24 cellular contexts compared by ENCODE assay signal in genomic region chr9:114500583-114501292, GRCh38. TPM values are rescaled to one million over a fixed set of nuclear protein-coding genes. Genes with fewer than 3 reads are reported as not detected.
DNase-seq lines count a peak whose midpoint lies in the region; ATAC-seq and TF ChIP-seq lines count a peak whose summit lies in the region.
"Had no signal": no experiment of that assay in that cellular context is flagged by ENCODE, and none has a peak within 500 bp of the region (broad histone marks: within the 10 kb centered on the region; RNA-seq: fewer than 3 reads in every experiment).

No MANE protein-coding gene starts in this region.

- H3K9ac ChIP-seq in trophoblast cell (ENCODE audit: low read length), result no peak overlapping the region

- H2AFZ ChIP-seq in trophoblast cell (ENCODE audit: insufficient read depth, low read length, poor library complexity), result no peak overlapping the region

- H3K36me3 ChIP-seq in HEK293 (ENCODE audit: control insufficient read depth in 2 of 2, insufficient read depth in 1 of 2, low read length in 2 of 2), result no peaks in the 10 kb centered on the region
- H3K36me3 ChIP-seq in WERI-Rb-1, result no peaks in the 10 kb centered on the region
- H3K36me3 ChIP-seq in trophoblast cell (ENCODE audit: control insufficient read depth in 1 of 2, insufficient read depth in 2 of 2, low read length in 2 of 2), result no peaks in the 10 kb centered on the region
- H3K36me3 ChIP-seq: pancreas, vagina had no signal

- no peak overlapping the region for H3K4ac ChIP-seq in trophoblast cell (ENCODE audit: low read depth, low read length)

- POLR2A ChIA-PET in HEK293 (lab: Yijun Ruan, JAX), result interaction anchor here (1.0 to 5.5 kb wide), 2 partner anchors 39 to 87 kb away, joined by 3 to 31 read pairs; partner anchors contain the start of gene ATP6V1G1
- POLR2A ChIA-PET in activated CD8-positive, alpha-beta T cell treated with anti-CD3 and anti-CD28 coated beads, Interleukin-2, amount 10 ng/mL, durations not matched to agents 7 days and 5 days (lab: Charles Lee), result interaction anchor here (0.5 to 1.2 kb wide), 2 partner anchors 87 to 102 kb away, joined by 3 to 4 read pairs; partner anchors contain the start of gene ATP6V1G1

- H3K36me3 Mint-ChIP-seq in activated CD8-positive, alpha-beta T cell treated with anti-CD3 and anti-CD28 coated beads, Interleukin-2, amount 10 ng/mL, durations not matched to agents 7 days and 5 days (ENCODE audit: low read depth), result no peaks in the 10 kb centered on the region

- peaks cover 27% of the 10 kb centered on the region for H3K27me3 Mint-ChIP-seq in activated CD8-positive, alpha-beta T cell treated with anti-CD3 and anti-CD28 coated beads, Interleukin-2, amount 10 ng/mL, durations not matched to agents 7 days and 5 days (ENCODE audit: low read depth)
- H3K27me3 Mint-ChIP-seq: activated B cell treated with CpG ODN at 0.5 μM for 24 hours; activated CD8-positive, alpha-beta T cell treated with anti-CD3 and anti-CD28 coated beads for 36 hours; activated T-cell treated with anti-CD3 and anti-CD28 coated beads, Interleukin-2, amount 50 U/mL, for 24 hours had no signal

- CTCF ChIA-PET in HEK293 (lab: Yijun Ruan, JAX), result interaction anchor here (0.7 to 4.8 kb wide), 10 partner anchors 9 to 161 kb away, joined by 3 to 25 read pairs (median 4); no protein-coding TSS in a partner anchor
- CTCF ChIA-PET in activated CD8-positive, alpha-beta T cell treated with anti-CD3 and anti-CD28 coated beads, Interleukin-2, amount 10 ng/mL, durations not matched to agents 7 days and 5 days (lab: Charles Lee), result interaction anchor here (1.0 to 2.3 kb wide), 5 partner anchors 7 to 153 kb away, joined by 3 to 15 read pairs (median 7); no protein-coding TSS in a partner anchor

- no peak for TF ChIP-seq CTCF in HEK293 (tag by site-specific recombination; IDR thresholded peaks at IDR 0.05)
- no peak for TF ChIP-seq CTCF in WERI-Rb-1 (IDR thresholded peaks at IDR 0.05; ENCODE audit: low read depth, low read length)

- H3K14ac ChIP-seq in trophoblast cell (ENCODE audit: low read length), result no peak overlapping the region

- H3K27ac Mint-ChIP-seq in activated CD8-positive, alpha-beta T cell treated with anti-CD3 and anti-CD28 coated beads, Interleukin-2, amount 10 ng/mL, durations not matched to agents 7 days and 5 days, result no peak overlapping the region
- H3K27ac Mint-ChIP-seq: activated B cell treated with CpG ODN at 0.5 μM for 24 hours; activated CD8-positive, alpha-beta T cell treated with anti-CD3 and anti-CD28 coated beads for 36 hours; activated naive CD4-positive, alpha-beta T cell treated with anti-CD3 and anti-CD28 coated beads for 36 hours; CD14-positive monocyte had no signal

- no peak overlapping the region for H2BK120ac ChIP-seq in trophoblast cell (ENCODE audit: insufficient read depth, low read length, poor library complexity)

- H3K27me3 ChIP-seq in WERI-Rb-1 (ENCODE audit: insufficient read depth, low read depth, severe bottlenecking) (no peaks in the 10 kb centered on the region), trophoblast cell (ENCODE audit: insufficient read depth, low read length) (no peaks in the 10 kb centered on the region)
- H3K27me3 ChIP-seq: pancreas, vagina had no signal

- H3K27ac ChIP-seq in HEK293 (ENCODE audit: extremely low read depth, low read depth, low read length) (no peak overlapping the region), WERI-Rb-1 (peak overlapping the region; percentile 72), trophoblast cell (ENCODE audit: low read depth, low read length) (no peak overlapping the region)
- H3K27ac ChIP-seq: pancreas had no signal

- H4K12ac ChIP-seq in trophoblast cell (ENCODE audit: low read depth, low read length), result no peak overlapping the region

- no peak overlapping the region for H4K8ac ChIP-seq in trophoblast cell (ENCODE audit: low read depth, low read length)

- H3K4me3 ChIP-seq in HEK293 (ENCODE audit: low read depth, low read length) (no peak overlapping the region), WERI-Rb-1 (ENCODE audit: low read depth, low read length) (no peak overlapping the region), trophoblast cell (ENCODE audit: low read depth, low read length) (no peak overlapping the region)
- H3K4me3 ChIP-seq: pancreas had no signal

- no peak overlapping the region for H2BK12ac ChIP-seq in trophoblast cell (ENCODE audit: low read length)

- peaks cover 10% of the 10 kb centered on the region for H3K4me1 ChIP-seq in HEK293 (ENCODE audit: control insufficient read depth, insufficient read depth, low read length)
- H3K4me1 ChIP-seq in trophoblast cell (ENCODE audit: control insufficient read depth in 1 of 2, insufficient read depth in 2 of 2, low read length in 2 of 2), result peaks cover 8 to 18% of the 10 kb centered on the region in 2 experiments

- H3K4me3 Mint-ChIP-seq in activated CD8-positive, alpha-beta T cell treated with anti-CD3 and anti-CD28 coated beads, Interleukin-2, amount 10 ng/mL, durations not matched to agents 7 days and 5 days, result no peak overlapping the region
- H3K4me3 Mint-ChIP-seq: activated B cell treated with CpG ODN at 0.5 μM for 24 hours; activated CD8-positive, alpha-beta T cell treated with anti-CD3 and anti-CD28 coated beads for 36 hours; activated naive CD4-positive, alpha-beta T cell treated with anti-CD3 and anti-CD28 coated beads for 36 hours; activated T-cell treated with anti-CD3 and anti-CD28 coated beads, Interleukin-2, amount 50 U/mL, for 24 hours; CD14-positive monocyte had no signal

- WGBS in trophoblast cell (ENCODE audit: extremely low coverage, insufficient coverage, insufficient read length), result no CpG with 5 or more reads among the region's 6 CpGs

- H4K91ac ChIP-seq in trophoblast cell (ENCODE audit: low read depth, low read length), result no peak overlapping the region

- no peak overlapping the region for H2BK5ac ChIP-seq in trophoblast cell (ENCODE audit: low read depth, low read length, poor library complexity)

- H3K4me2 ChIP-seq in trophoblast cell (ENCODE audit: low read length), result no peak overlapping the region

- H3K4me1 Mint-ChIP-seq in activated CD8-positive, alpha-beta T cell treated with anti-CD3 and anti-CD28 coated beads, Interleukin-2, amount 10 ng/mL, durations not matched to agents 7 days and 5 days (ENCODE audit: low read depth), result peaks cover 29% of the 10 kb centered on the region

- peaks cover 12% of the 10 kb centered on the region for H3K79me1 ChIP-seq in trophoblast cell (ENCODE audit: low read length)

- no peaks in the 10 kb centered on the region for H3K9me3 Mint-ChIP-seq in activated CD8-positive, alpha-beta T cell treated with anti-CD3 and anti-CD28 coated beads, Interleukin-2, amount 10 ng/mL, durations not matched to agents 7 days and 5 days (ENCODE audit: insufficient read depth)
- H3K9me3 Mint-ChIP-seq: activated B cell treated with CpG ODN at 0.5 μM for 24 hours; activated CD8-positive, alpha-beta T cell treated with anti-CD3 and anti-CD28 coated beads for 36 hours; activated naive CD4-positive, alpha-beta T cell treated with anti-CD3 and anti-CD28 coated beads for 36 hours; activated T-cell treated with anti-CD3 and anti-CD28 coated beads, Interleukin-2, amount 50 U/mL, for 24 hours; endodermal cell had no signal

- H3K9me3 ChIP-seq in HEK293 (ENCODE audit: control insufficient read depth, insufficient read depth, low read depth, low read length), result no peaks in the 10 kb centered on the region
- H3K9me3 ChIP-seq in WERI-Rb-1 (ENCODE audit: severe bottlenecking), result no peaks in the 10 kb centered on the region
- H3K9me3 ChIP-seq in trophoblast cell (ENCODE audit: insufficient read depth, low read depth, low read length), result peaks cover under 1% of the 10 kb centered on the region
- H3K9me3 ChIP-seq: pancreas, vagina had no signal

- ATAC-seq in activated CD8-positive, alpha-beta T cell treated with anti-CD3 and anti-CD28 coated beads, Interleukin-2, amount 10 ng/mL, durations not matched to agents 7 days and 5 days, result no peak
- ATAC-seq: activated CD8-positive, alpha-beta T cell treated with anti-CD3 and anti-CD28 coated beads for 36 hours; left ventricle myocardium superior; pancreas had no signal

- H3K79me2 ChIP-seq in trophoblast cell (ENCODE audit: control insufficient read depth, insufficient read depth, low read length, poor library complexity), result peaks cover 4% of the 10 kb centered on the region

- DNase-seq in WERI-Rb-1, result no peak
- peak; percentile 8 to 44 for DNase-seq in hippocampal formation (lab: John Stamatoyannopoulos, UW)
- peak; percentile 34 for DNase-seq in putamen (ENCODE audit: low spot score)
- DNase-seq in trophoblast cell, result no peak
- no peak for DNase-seq in NCI-H2029 treated with DMSO at 0.1 percent for 48 hours (lab: John Stamatoyannopoulos, UW)
- no peak for DNase-seq in D341Med (ENCODE audit: low spot score)
- DNase-seq in activated CD8-positive, alpha-beta T cell treated with anti-CD3 and anti-CD28 coated beads, Interleukin-2, amount 10 ng/mL, durations not matched to agents 7 days and 5 days, result no peak
- DNase-seq: activated B cell treated with CpG ODN at 0.5 μM for 24 hours; activated CD8-positive, alpha-beta T cell treated with anti-CD3 and anti-CD28 coated beads for 36 hours; activated naive CD4-positive, alpha-beta T cell treated with anti-CD3 and anti-CD28 coated beads for 36 hours; activated T-cell treated with anti-CD3 and anti-CD28 coated beads, Interleukin-2, amount 50 U/mL, for 24 hours; aorta; DMS 273 treated with DMSO at 0.1 percent for 48 hours; Karpas-422; left ventricle myocardium superior; NCI-H2171; NCI-H526 treated with DMSO at 0.1 percent for 48 hours; pancreas; SIG-M5; stimulated activated CD4-positive, alpha-beta T cell treated with anti-CD3 and anti-CD28 coated beads, Interleukin-4, amount 100 ng/mL, for 1 hour had no signal

- H3K18ac ChIP-seq in trophoblast cell (ENCODE audit: low read length), result no peak overlapping the region

- H2AK5ac ChIP-seq in trophoblast cell (ENCODE audit: low read length), result no peak overlapping the region

- H3K23ac ChIP-seq in trophoblast cell (ENCODE audit: low read length), result no peak overlapping the region

TF ChIP-seq in HEK293, 187 proteins besides CTCF, POLR2A, EP300 and RAD21 (continues in another document):
- TF ChIP-seq BCL11A (tag by site-specific recombination; IDR thresholded peaks at IDR 0.05; ENCODE audit: low read depth) (no peak), ZNF768 (tag by site-specific recombination; IDR thresholded peaks at IDR 0.05) (peak; percentile 47; the same call in 1 of the 2 replicates), ZNF10 (tag by site-specific recombination; IDR thresholded peaks at IDR 0.05) (no peak), ZNF221 (tag by site-specific recombination; IDR thresholded peaks at IDR 0.05; ENCODE audit: borderline replicate concordance) (no peak), ZNF133 (tag by site-specific recombination; IDR thresholded peaks at IDR 0.05) (no peak)

RNA-seq across cellular contexts. Expression of gene WHRN, which starts 4.5 kb away (rescaled TPM):
- 16.1 and 16.7 TPM in 2 replicates for polyA plus RNA-seq in trophoblast cell (2013)
- 1 to 10 TPM; 2.6 to 4.1 TPM for total RNA-seq in activated CD8-positive, alpha-beta T cell treated with anti-CD3 and anti-CD28 coated beads, Interleukin-2, amount 10 ng/mL, durations not matched to agents 7 days and 5 days

Comparison
In these comparisons a context has a peak if more than half of its experiments do, and no peak if none do; other contexts are left out.
1. DNase-seq: peak in hippocampal formation (2 of 2) and putamen (single experiment); none in WERI-Rb-1 (single experiment), trophoblast cell (0 of 2), NCI-H2029 treated with DMSO at 0.1 percent for 48 hours (single experiment), D341Med (single experiment) and activated CD8-positive, alpha-beta T cell treated with anti-CD3 and anti-CD28 coated beads, Interleukin-2, amount 10 ng/mL, durations not matched to agents 7 days and 5 days (single experiment).